In genomic region chr13:43040581-43041367, GRCh38 we compare ENCODE assay signal across 9 cellular contexts. TPM values are rescaled to one million over a fixed set of nuclear protein-coding genes. Genes with fewer than 3 reads are reported as not detected.
A peak's percentile ranks its signal among the peaks of the same experiment; 100 is the strongest.
DNase-seq lines count a peak whose midpoint lies in the region; ATAC-seq and TF ChIP-seq lines count a peak whose summit lies in the region.
"Not testable (repeated sequence)": the region's sequence is repeated elsewhere in the genome, so short reads cannot be mapped to it uniquely, and the experiment has no call there.
"Had no signal": no experiment of that assay in that cellular context is flagged by ENCODE, and none has a peak within 500 bp of the region (broad histone marks: within the 10 kb centered on the region; RNA-seq: fewer than 3 reads in every experiment).

No MANE protein-coding gene starts in this region.

- not testable (repeated sequence) for H3K4me1 ChIP-seq in IMR-90 (ENCODE audit: control insufficient read depth, insufficient read depth, low read length)
- peaks cover 62% of the 10 kb centered on the region for H3K4me1 ChIP-seq in OCI-LY3 (ENCODE audit: low read length)
- H3K4me1 ChIP-seq in endodermal cell (ENCODE audit: control insufficient read depth, insufficient read depth, low read length): peaks cover 24% of the 10 kb centered on the region

- peaks cover 81% of the 10 kb centered on the region for H3K79me2 ChIP-seq in OCI-LY3 (ENCODE audit: low read length)

- in situ Hi-C loops in IMR-90 (cut with MboI; ENCODE audit: low sequenced_read_pairs): not testable (repeated sequence)

- peak overlapping the region; percentile 75 for H3K27ac Mint-ChIP-seq in endodermal cell
- peak overlapping the region; percentile 98 for H3K27ac Mint-ChIP-seq in stimulated activated memory B cell treated with anti-CD40 and anti-IgM and Interleukin-4, amounts not matched to agents 10 μg/mL and 1 μg/mL and 100 μg/mL, for 72 hours

- not testable (repeated sequence) for H2AFZ ChIP-seq in IMR-90 (replicated peaks; ENCODE audit: low read length, poor library complexity); OCI-LY3 (ENCODE audit: low read depth, low read length)

- not testable (repeated sequence) for DNase-seq in IMR-90, endodermal cell
- DNase-seq in myocyte (ENCODE audit: low read depth): peak; percentile 34

- H3K4me2 ChIP-seq in IMR-90 (ENCODE audit: low read depth, low read length): not testable (repeated sequence)
- H3K4me2 ChIP-seq in OCI-LY3 (ENCODE audit: low read length): peak overlapping the region; percentile 56

- not testable (repeated sequence) for TF ChIP-seq POLR2A in IMR-90 (IDR thresholded peaks at IDR 0.05; ENCODE audit: low read depth, low read length)

- POLR2A ChIA-PET in IMR-90 (lab: Charles Lee; ENCODE audit: unreplicated experiment): not testable (repeated sequence)

- not testable (repeated sequence) for H3K18ac ChIP-seq in IMR-90 (ENCODE audit: low read depth, low read length)

- not testable (repeated sequence) for H3K9ac ChIP-seq in IMR-90 (ENCODE audit: low read depth, low read length); endodermal cell (ENCODE audit: extremely low read depth, low read length, poor library complexity, severe bottlenecking)
- peak overlapping the region; percentile 9; the same call in 1 of the 2 replicates for H3K9ac ChIP-seq in OCI-LY3 (ENCODE audit: low read length)

- TF ChIP-seq RAD21 in IMR-90 (IDR thresholded peaks at IDR 0.05; ENCODE audit: low read length): not testable (repeated sequence)

- not testable (repeated sequence) for H3K9me3 ChIP-seq in IMR-90 (ENCODE audit: control insufficient read depth, insufficient read depth, low read length); OCI-LY3 (ENCODE audit: insufficient read depth, low read length); endodermal cell (ENCODE audit: control insufficient read depth, low read length)

- intact Hi-C loops in IMR-90 (cut with micrococcal nuclease): not testable (repeated sequence)

- H3K36me3 Mint-ChIP-seq in endodermal cell (ENCODE audit: low read depth): peaks cover 24% of the 10 kb centered on the region
- peaks cover 25% of the 10 kb centered on the region for H3K36me3 Mint-ChIP-seq in stimulated activated memory B cell treated with anti-CD40 and anti-IgM and Interleukin-4, amounts not matched to agents 10 μg/mL and 1 μg/mL and 100 μg/mL, for 72 hours

- dilution Hi-C loops in IMR-90 (cut with HindIII; ENCODE audit: low sequenced_read_pairs, unreplicated experiment): not testable (repeated sequence)

- not testable (repeated sequence) for H3K36me3 ChIP-seq in IMR-90 (ENCODE audit: control insufficient read depth, insufficient read depth, low read length); endodermal cell (ENCODE audit: control insufficient read depth, insufficient read depth, low read length)
- H3K36me3 ChIP-seq in OCI-LY3 (replicated peaks; ENCODE audit: low read depth, low read length): peaks cover 26% of the 10 kb centered on the region

- not testable (repeated sequence) for H2AK9ac ChIP-seq in IMR-90 (replicated peaks; ENCODE audit: low read depth, low read length, poor library complexity)

- ATAC-seq in GM18517 (IDR thresholded peaks at IDR 0.05; ENCODE audit: unreplicated experiment): peak; percentile 5
- peak; percentile 24 for ATAC-seq in GM21447 (IDR thresholded peaks at IDR 0.05; ENCODE audit: unreplicated experiment)
- ATAC-seq in HG02852 (IDR thresholded peaks at IDR 0.05; ENCODE audit: unreplicated experiment): peak; percentile 7
- ATAC-seq in IMR-90 (ENCODE audit: low read depth): peak; percentile 29
- ATAC-seq in stimulated activated memory B cell treated with anti-CD40 and anti-IgM and Interleukin-4, amounts not matched to agents 10 μg/mL and 1 μg/mL and 100 μg/mL, for 72 hours: not testable (repeated sequence)

- H3K56ac ChIP-seq in IMR-90 (ENCODE audit: extremely low read depth, insufficient read depth, low read length): not testable (repeated sequence)

- H3K23ac ChIP-seq in IMR-90 (ENCODE audit: low read depth, low read length): not testable (repeated sequence)

- H4K5ac ChIP-seq in IMR-90 (ENCODE audit: low read depth, low read length): not testable (repeated sequence)

- H3K14ac ChIP-seq in IMR-90 (replicated peaks; ENCODE audit: low read depth, low read length): not testable (repeated sequence)

- not testable (repeated sequence) for H3K4me3 ChIP-seq in IMR-90 (ENCODE audit: insufficient read depth, low read depth, low read length); endodermal cell (ENCODE audit: low read length)
- H3K4me3 ChIP-seq in OCI-LY3 (ENCODE audit: low read length): peak overlapping the region; percentile 12; the same call in 1 of the 2 replicates

- BruUV-seq in IMR-90 (replicated peaks; lab: Mats Ljungman, UMichigan): not testable (repeated sequence)

- peaks cover 57% of the 10 kb centered on the region for H3K4me1 Mint-ChIP-seq in endodermal cell
- H3K4me1 Mint-ChIP-seq in stimulated activated memory B cell treated with anti-CD40 and anti-IgM and Interleukin-4, amounts not matched to agents 10 μg/mL and 1 μg/mL and 100 μg/mL, for 72 hours: peaks cover 66% of the 10 kb centered on the region

- not testable (repeated sequence) for H4K91ac ChIP-seq in IMR-90 (ENCODE audit: insufficient read depth, low read depth, low read length)

- H3K4me3 Mint-ChIP-seq in endodermal cell: peak overlapping the region; percentile 2
- not testable (repeated sequence) for H3K4me3 Mint-ChIP-seq in stimulated activated memory B cell treated with anti-CD40 and anti-IgM and Interleukin-4, amounts not matched to agents 10 μg/mL and 1 μg/mL and 100 μg/mL, for 72 hours

- not testable (repeated sequence) for H2BK5ac ChIP-seq in IMR-90 (ENCODE audit: low read depth, low read length, poor library complexity, severe bottlenecking)

- H4K8ac ChIP-seq in IMR-90 (ENCODE audit: low read depth in 2 of 2, low read length in 2 of 2): not testable (repeated sequence)

- H3K4ac ChIP-seq in IMR-90 (ENCODE audit: low read depth, low read length): not testable (repeated sequence)

- TF ChIP-seq CTCF in IMR-90 (conservative IDR thresholded peaks at IDR 0.05; ENCODE audit: low read depth, low read length); OCI-LY3 (IDR thresholded peaks at IDR 0.05; ENCODE audit: low read depth, low read length); endodermal cell (conservative IDR thresholded peaks at IDR 0.05): not testable (repeated sequence)

- no CpG with 5 or more reads among the region's 13 CpGs for WGBS in IMR-90 (ENCODE audit: extremely low coverage in 2 of 2, insufficient read length in 1 of 2), 2 experiments
- WGBS in endodermal cell (ENCODE audit: insufficient coverage in 1 of 2, insufficient read length in 1 of 2), 2 experiments: 69 to 83% methylated on average over 6 to 12 of the region's 13 CpGs

- H3K9me3 Mint-ChIP-seq in endodermal cell; stimulated activated memory B cell treated with anti-CD40 and anti-IgM and Interleukin-4, amounts not matched to agents 10 μg/mL and 1 μg/mL and 100 μg/mL, for 72 hours: not testable (repeated sequence)

- H2AK5ac ChIP-seq in IMR-90 (ENCODE audit: low read depth, low read length): not testable (repeated sequence)

- H3K79me1 ChIP-seq in IMR-90 (ENCODE audit: low read depth in 1 of 2, low read length in 2 of 2): peaks cover 45 to 57% of the 10 kb centered on the region in 2 experiments

- H2BK120ac ChIP-seq in IMR-90 (ENCODE audit: low read depth, low read length): not testable (repeated sequence)

- H3K27ac ChIP-seq in IMR-90 (ENCODE audit: insufficient read depth, low read length); endodermal cell (ENCODE audit: low read depth, low read length): not testable (repeated sequence)
- H3K27ac ChIP-seq in OCI-LY3 (ENCODE audit: low read length): peak overlapping the region; percentile 80

- H2BK20ac ChIP-seq in IMR-90 (ENCODE audit: low read depth, low read length): not testable (repeated sequence)

- CTCF ChIA-PET in IMR-90 (lab: Yijun Ruan, JAX): not testable (repeated sequence)

- not testable (repeated sequence) for H4K20me1 ChIP-seq in IMR-90 (ENCODE audit: insufficient read depth, low read length)
- H4K20me1 ChIP-seq in OCI-LY3 (ENCODE audit: insufficient read depth, low read length): peaks cover 14% of the 10 kb centered on the region

- not testable (repeated sequence) for H3K27me3 ChIP-seq in IMR-90 (ENCODE audit: control insufficient read depth, insufficient read depth, low read length); OCI-LY3 (ENCODE audit: low read depth, low read length); endodermal cell (ENCODE audit: control insufficient read depth, insufficient read depth, low read length, poor library complexity, severe bottlenecking)

- not testable (repeated sequence) for H3K27me3 Mint-ChIP-seq in endodermal cell (ENCODE audit: insufficient read depth); stimulated activated memory B cell treated with anti-CD40 and anti-IgM and Interleukin-4, amounts not matched to agents 10 μg/mL and 1 μg/mL and 100 μg/mL, for 72 hours

- H3K9me1 ChIP-seq in IMR-90 (ENCODE audit: insufficient read depth, low read length): not testable (repeated sequence)

- not testable (repeated sequence) for H2BK15ac ChIP-seq in IMR-90 (ENCODE audit: low read depth, low read length)

RNA-seq across cellular contexts. Expression of gene DNAJC15, which starts 17.4 kb away (rescaled TPM):
- total RNA-seq in IMR-90 (2012; rRNA removed) (7.0 and 12.5 TPM in 2 replicates), endodermal cell (10 to 100 TPM; 29.7 to 46.9 TPM), myocyte (5.6 and 16.3 TPM in 2 replicates)
- 22.0 and 28.9 TPM in 2 replicates for polyA plus RNA-seq in IMR-90 (2012; rRNA removed)
- polyA plus RNA-seq in IMR-90 (2012; cell fraction: cytosol; rRNA removed): 4.2 and 6.8 TPM in 2 replicates
- polyA plus RNA-seq in IMR-90 (2012; cell fraction: nucleus; rRNA removed; ENCODE audit: low replicate concordance): 3.5 and 6.9 TPM in 2 replicates
- polyA plus RNA-seq in endodermal cell (2013, experiment 1 of 2): 32.0 TPM
- polyA plus RNA-seq in endodermal cell (2013, experiment 2 of 2): 29.6 TPM
- polyA plus RNA-seq in myocyte (2012): 14.1 TPM

RNA-seq across cellular contexts. Expression of gene EPSTI1, which starts 48.7 kb away (rescaled TPM):
- 0.90 and 1.1 TPM in 2 replicates for total RNA-seq in IMR-90 (2012; rRNA removed)
- polyA plus RNA-seq in IMR-90 (2012; rRNA removed): 1.0 and 1.6 TPM in 2 replicates
- 0.41 and 0.70 TPM in 2 replicates for polyA plus RNA-seq in IMR-90 (2012; cell fraction: cytosol; rRNA removed)
- polyA plus RNA-seq in IMR-90 (2012; cell fraction: nucleus; rRNA removed; ENCODE audit: low replicate concordance): 0.45 and 3.4 TPM in 2 replicates
- 100 to 1,000 TPM in 1 of 2 donors, 10 to 100 TPM in 1; 33.8 to 101 TPM for total RNA-seq in endodermal cell
- polyA plus RNA-seq in endodermal cell (2013, experiment 1 of 2): 14.0 TPM
- polyA plus RNA-seq in endodermal cell (2013, experiment 2 of 2): 16.6 TPM
- total RNA-seq in myocyte: 2.7 and 5.5 TPM in 2 replicates
- 1.7 TPM for polyA plus RNA-seq in myocyte (2012)
- total RNA-seq: neural crest cell had no signal
